ENCODE assay signal across 1 cellular context in the genomic region with DNA sequence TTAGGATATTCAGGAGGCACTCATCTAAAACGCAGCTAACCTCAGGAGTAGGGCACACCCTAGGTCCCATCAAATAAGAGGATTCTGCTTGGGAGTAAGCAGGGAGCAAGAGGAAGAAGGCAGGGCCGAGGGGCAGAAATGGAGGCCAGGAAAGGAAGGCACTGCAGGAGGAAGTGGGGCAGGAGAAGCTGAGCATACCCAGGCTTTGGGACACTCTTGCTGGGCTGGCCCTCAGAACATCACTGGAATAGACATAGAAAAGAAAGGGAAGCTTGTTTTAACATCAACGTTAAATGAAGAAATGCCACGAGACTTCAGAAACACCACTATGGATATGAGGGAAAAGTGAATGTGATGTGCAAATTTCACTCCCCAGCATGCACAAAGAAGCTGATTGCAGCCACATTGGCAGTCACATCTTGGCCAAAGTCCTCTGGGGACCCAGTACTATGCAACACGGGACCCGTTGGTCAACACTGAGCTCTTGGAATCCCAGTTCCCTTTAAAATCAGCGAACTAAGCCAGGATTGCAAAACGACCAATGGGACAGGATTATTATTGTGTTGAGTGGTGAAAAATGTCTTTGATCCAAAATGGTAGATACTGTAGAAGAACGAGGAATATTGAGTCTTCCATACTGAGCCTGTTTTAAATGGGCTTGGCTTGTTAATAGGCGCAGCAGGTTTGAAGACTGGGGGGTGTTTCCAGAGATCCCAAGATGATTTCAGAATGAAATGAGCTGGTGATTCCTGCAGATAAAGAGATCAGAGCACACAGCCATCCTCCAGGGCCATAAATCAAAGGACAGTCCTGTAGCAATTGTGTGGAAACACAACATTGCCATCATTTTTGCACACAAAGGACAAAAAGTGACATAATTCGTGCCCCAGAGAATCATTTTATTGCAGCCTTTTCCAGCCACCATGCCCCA.
TF ChIP-seq lines count a peak whose summit lies in the region.

No MANE protein-coding gene starts in this region.

TF ChIP-seq in GM23338, 12 proteins besides CTCF, POLR2A, EP300 and RAD21 (continued from another document):
- TF ChIP-seq, protein P1, sequence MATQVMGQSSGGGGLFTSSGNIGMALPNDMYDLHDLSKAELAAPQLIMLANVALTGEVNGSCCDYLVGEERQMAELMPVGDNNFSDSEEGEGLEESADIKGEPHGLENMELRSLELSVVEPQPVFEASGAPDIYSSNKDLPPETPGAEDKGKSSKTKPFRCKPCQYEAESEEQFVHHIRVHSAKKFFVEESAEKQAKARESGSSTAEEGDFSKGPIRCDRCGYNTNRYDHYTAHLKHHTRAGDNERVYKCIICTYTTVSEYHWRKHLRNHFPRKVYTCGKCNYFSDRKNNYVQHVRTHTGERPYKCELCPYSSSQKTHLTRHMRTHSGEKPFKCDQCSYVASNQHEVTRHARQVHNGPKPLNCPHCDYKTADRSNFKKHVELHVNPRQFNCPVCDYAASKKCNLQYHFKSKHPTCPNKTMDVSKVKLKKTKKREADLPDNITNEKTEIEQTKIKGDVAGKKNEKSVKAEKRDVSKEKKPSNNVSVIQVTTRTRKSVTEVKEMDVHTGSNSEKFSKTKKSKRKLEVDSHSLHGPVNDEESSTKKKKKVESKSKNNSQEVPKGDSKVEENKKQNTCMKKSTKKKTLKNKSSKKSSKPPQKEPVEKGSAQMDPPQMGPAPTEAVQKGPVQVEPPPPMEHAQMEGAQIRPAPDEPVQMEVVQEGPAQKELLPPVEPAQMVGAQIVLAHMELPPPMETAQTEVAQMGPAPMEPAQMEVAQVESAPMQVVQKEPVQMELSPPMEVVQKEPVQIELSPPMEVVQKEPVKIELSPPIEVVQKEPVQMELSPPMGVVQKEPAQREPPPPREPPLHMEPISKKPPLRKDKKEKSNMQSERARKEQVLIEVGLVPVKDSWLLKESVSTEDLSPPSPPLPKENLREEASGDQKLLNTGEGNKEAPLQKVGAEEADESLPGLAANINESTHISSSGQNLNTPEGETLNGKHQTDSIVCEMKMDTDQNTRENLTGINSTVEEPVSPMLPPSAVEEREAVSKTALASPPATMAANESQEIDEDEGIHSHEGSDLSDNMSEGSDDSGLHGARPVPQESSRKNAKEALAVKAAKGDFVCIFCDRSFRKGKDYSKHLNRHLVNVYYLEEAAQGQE (IDR thresholded peaks at IDR 0.05; ENCODE audit: unreplicated experiment) = no peak
- TF ChIP-seq ZNF114 (CRISPR knock-in tag; IDR thresholded peaks at IDR 0.05) (no peak), JUNB (IDR thresholded peaks at IDR 0.05; ENCODE audit: unreplicated experiment) (no peak), POLR2AphosphoS5 (IDR thresholded peaks at IDR 0.05; ENCODE audit: low read depth) (no peak), EZH2 (IDR thresholded peaks at IDR 0.05; ENCODE audit: low read depth, unreplicated experiment) (no peak)
